ENCODE assay signal across 8 cellular contexts in the genomic region with DNA sequence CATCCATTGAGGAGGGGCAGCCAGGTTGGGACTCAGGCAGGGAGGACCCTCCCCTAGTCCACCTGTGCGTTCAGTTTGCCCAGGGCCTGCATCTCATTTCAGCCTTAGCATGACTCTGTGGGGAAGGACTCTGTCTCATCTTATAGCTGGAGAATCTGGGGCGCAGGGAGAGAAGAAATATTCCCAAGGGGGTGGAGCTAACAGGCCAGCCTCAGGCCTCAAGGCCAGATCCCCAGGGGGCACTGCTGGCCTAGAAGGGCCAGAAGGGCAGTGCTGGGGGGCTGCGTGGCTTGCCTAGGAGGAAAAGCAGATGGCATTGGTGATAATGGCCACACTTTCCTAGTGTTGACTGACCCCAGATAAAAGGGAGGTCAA. TPM values are rescaled to one million over a fixed set of nuclear protein-coding genes. Genes with fewer than 3 reads are reported as not detected.
DNase-seq lines count a peak whose midpoint lies in the region; ATAC-seq, FAIRE-seq and TF ChIP-seq lines count a peak whose summit lies in the region.
"Had no signal": no experiment of that assay in that cellular context is flagged by ENCODE, and none has a peak within 500 bp of the region (broad histone marks: within the 10 kb centered on the region; RNA-seq: fewer than 3 reads in every experiment).

No MANE protein-coding gene starts in this region.

- no peak overlapping the region for H2AFZ ChIP-seq in astrocyte (ENCODE audit: low read depth, low read length)

- no peak for TF ChIP-seq CTCF in astrocyte (IDR thresholded peaks at IDR 0.05; ENCODE audit: insufficient read depth, low read depth, low read length)

- H3K36me3 ChIP-seq in HUES6 (ENCODE audit: control insufficient read depth, insufficient read depth, low read length), result peaks cover 95% of the 10 kb centered on the region
- H3K36me3 ChIP-seq in astrocyte (ENCODE audit: insufficient read depth, low read length), result peaks cover 84% of the 10 kb centered on the region
- peaks cover 60 to 69% of the 10 kb centered on the region in 2 donors for H3K36me3 ChIP-seq in stomach smooth muscle (ENCODE audit: control insufficient read depth in 2 of 2, insufficient read depth in 2 of 2, low read length in 2 of 2)

- peak overlapping the region; percentile 70 for H3K4me3 Mint-ChIP-seq in astrocyte (ENCODE audit: unreplicated experiment)

- no peak for TF ChIP-seq POLR2A in GM18505 (IDR thresholded peaks at IDR 0.05; ENCODE audit: borderline replicate concordance, extremely low read depth, insufficient read depth, insufficient read length)

- H3K9me3 Mint-ChIP-seq in astrocyte (ENCODE audit: unreplicated experiment), result no peaks in the 10 kb centered on the region

- H3K4me1 ChIP-seq in HUES6 (ENCODE audit: control insufficient read depth, insufficient read depth, low read length) (peaks cover 69% of the 10 kb centered on the region), astrocyte (ENCODE audit: insufficient read depth, low read length) (peaks cover 83% of the 10 kb centered on the region), stomach smooth muscle (ENCODE audit: control insufficient read depth, insufficient read depth, low read length) (peaks cover 93% of the 10 kb centered on the region)

- FAIRE-seq in astrocyte (lab: Jason Lieb, UNC), result peak; percentile 29

- peaks cover 59% of the 10 kb centered on the region for H3K79me2 ChIP-seq in astrocyte (ENCODE audit: insufficient read depth, low read length)

- H3K27ac Mint-ChIP-seq in astrocyte (ENCODE audit: unreplicated experiment), result peak overlapping the region; percentile 94

- H3K27me3 Mint-ChIP-seq in astrocyte (ENCODE audit: low read depth, unreplicated experiment), result no peaks in the 10 kb centered on the region

- H3K4me2 ChIP-seq in astrocyte (ENCODE audit: low read length), result peak overlapping the region; percentile 79

- H3K4me3 ChIP-seq in HUES6 (ENCODE audit: low read depth, low read length) (peak overlapping the region; percentile 40), astrocyte (ENCODE audit: insufficient read depth, low read depth, low read length) (no peak overlapping the region), stomach smooth muscle (ENCODE audit: low read length in 2 of 2) (peak overlapping the region in 1 of 2 donors; percentile 57)

- H3K4me1 Mint-ChIP-seq in astrocyte (ENCODE audit: low read depth, unreplicated experiment), result peaks cover 47% of the 10 kb centered on the region

- H3K9me3 ChIP-seq in HUES6 (ENCODE audit: control insufficient read depth, insufficient read depth, low read depth, low read length) (no peaks in the 10 kb centered on the region), astrocyte (ENCODE audit: insufficient read depth, low read depth, low read length) (no peaks in the 10 kb centered on the region), stomach smooth muscle (ENCODE audit: control insufficient read depth in 2 of 2, low read length in 2 of 2) (no peaks in the 10 kb centered on the region)

- H3K27ac ChIP-seq in HUES6 (ENCODE audit: low read depth, low read length) (peak overlapping the region; percentile 96), astrocyte (ENCODE audit: low read depth, low read length) (peak overlapping the region; percentile 90), stomach smooth muscle (ENCODE audit: low read length) (peak overlapping the region; percentile 67)
- H3K27ac ChIP-seq: HL-60 had no signal

- ATAC-seq in GM18505 (IDR thresholded peaks at IDR 0.05; ENCODE audit: unreplicated experiment), result no peak

- DNase-seq in astrocyte (ENCODE audit: low read depth), result no peak
- peak; percentile 28 for DNase-seq in kidney tubule cell (ENCODE audit: low spot score)
- DNase-seq in stimulated activated CD4-positive, alpha-beta T cell treated with anti-CD3 and anti-CD28 coated beads, Interleukin-4, amount 100 ng/mL, for 1 hour, result no peak
- no peak for DNase-seq in NCI-H1105 treated with DMSO at 0.1 percent for 48 hours (lab: John Stamatoyannopoulos, UW)

- H3K36me3 Mint-ChIP-seq in astrocyte (ENCODE audit: low read depth, unreplicated experiment), result peaks cover 42% of the 10 kb centered on the region

- H3K9ac ChIP-seq in HUES6 (ENCODE audit: low read length) (peak overlapping the region; percentile 84), astrocyte (ENCODE audit: low read length) (peak overlapping the region; percentile 81), stomach smooth muscle (ENCODE audit: low read length in 2 of 2) (peak overlapping the region in 1 of 2 donors; percentile 54)

- H3K27me3 ChIP-seq in HUES6 (ENCODE audit: control insufficient read depth, insufficient read depth, low read length) (no peaks in the 10 kb centered on the region), astrocyte (ENCODE audit: insufficient read depth, low read length) (no peaks in the 10 kb centered on the region), stomach smooth muscle (ENCODE audit: control insufficient read depth in 1 of 2, insufficient read depth in 2 of 2, low read length in 2 of 2) (no peaks in the 10 kb centered on the region)

- H4K20me1 ChIP-seq in astrocyte (ENCODE audit: insufficient read depth, low read length), result peaks cover 88% of the 10 kb centered on the region

RNA-seq across cellular contexts. Expression of a gene that starts 10.9 kb away (rescaled TPM):
- 150 and 197 TPM in 2 replicates for total RNA-seq in astrocyte
